Comparison of ENCODE assay signal across 15 cellular contexts in the genomic region with DNA sequence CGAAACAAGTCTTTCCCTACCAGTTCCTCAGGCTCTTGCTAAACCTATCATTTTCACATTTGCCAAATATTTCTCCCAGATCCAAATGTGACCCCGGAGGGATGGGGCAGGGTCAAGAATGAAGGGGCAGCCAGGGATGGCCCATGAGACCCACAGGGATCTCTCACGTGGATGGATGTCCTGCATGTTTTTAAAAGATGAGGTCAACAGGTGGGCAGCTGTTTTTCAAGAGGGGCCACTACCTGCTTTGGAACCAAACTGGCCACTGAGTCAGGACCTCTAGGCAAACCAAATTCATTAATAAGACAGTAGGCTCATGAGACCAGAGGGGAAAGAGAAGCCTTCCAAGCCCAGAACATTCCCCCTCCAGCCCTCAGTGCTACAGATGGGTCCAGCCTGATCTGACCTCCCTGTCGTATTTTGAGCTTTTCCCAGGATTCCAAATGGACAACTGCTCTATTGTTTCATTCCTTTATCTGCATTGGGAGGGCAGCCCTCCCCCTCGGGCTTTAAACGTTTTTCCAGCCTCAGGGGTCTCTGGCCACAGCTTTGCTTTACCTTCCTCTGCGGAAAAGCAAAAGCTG.
DNase-seq lines count a peak whose midpoint lies in the region; ATAC-seq, FAIRE-seq and TF ChIP-seq lines count a peak whose summit lies in the region.
"Had no signal": no experiment of that assay in that cellular context is flagged by ENCODE, and none has a peak within 500 bp of the region (broad histone marks: within the 10 kb centered on the region; RNA-seq: fewer than 3 reads in every experiment).

No MANE protein-coding gene starts in this region.

- DNase-seq in Right ventricle myocardium superior (no peak), pancreas (no peak), transverse colon (no peak), DMS 273 treated with DMSO at 0.1 percent for 48 hours (lab: John Stamatoyannopoulos, UW) (no peak), GM12892 (ENCODE audit: insufficient read length) (no peak)
- no peak for DNase-seq in T-helper 2 cell treated with Interferon-gamma antibody and Interleukin-4, amounts not matched to agents 5 μg/mL and 100 μg/mL, for 36 hours (ENCODE audit: low spot score)
- DNase-seq: DMS79; NCI-H187 treated with DMSO at 0.1 percent for 48 hours; stimulated activated CD4-positive, alpha-beta T cell treated with anti-CD3 and anti-CD28 coated beads, Interleukin-2, amount 100 ng/mL, for 24 hours; stimulated activated naive CD8-positive, alpha-beta T cell treated with anti-CD3 and anti-CD28 coated beads, Interleukin-15, amount 100 ng/mL, for 72 hours had no signal

- H3K27me3 ChIP-seq in pancreas: no peaks in the 10 kb centered on the region
- no peaks in the 10 kb centered on the region for H3K27me3 ChIP-seq in transverse colon
- H3K27me3 ChIP-seq: cardiac muscle cell had no signal

- H3K9me3 Mint-ChIP-seq in T-helper 2 cell treated with Interferon-gamma antibody and Interleukin-4, amounts not matched to agents 5 μg/mL and 100 μg/mL, for 36 hours: peaks cover 3% of the 10 kb centered on the region

- TF ChIP-seq POLR2A in transverse colon (IDR thresholded peaks at IDR 0.05) (no peak), GM12892 (IDR thresholded peaks at IDR 0.05; ENCODE audit: low read depth, low read length) (no peak)

- no peak for TF ChIP-seq EP300 in transverse colon (IDR thresholded peaks at IDR 0.05; ENCODE audit: low read depth)

- intact Hi-C loops in Right ventricle myocardium superior (cut with DNase I) (no loop called here), pancreas (cut with DNase I) (no loop called here), transverse colon (cut with DNase I; ENCODE audit: low total_unique reads) (no loop called here)

- no peaks in the 10 kb centered on the region for H3K36me3 Mint-ChIP-seq in T-helper 2 cell treated with Interferon-gamma antibody and Interleukin-4, amounts not matched to agents 5 μg/mL and 100 μg/mL, for 36 hours (ENCODE audit: low read depth)

- H3K4me1 ChIP-seq in pancreas (peaks cover 4 to 16% (median 4%) of the 10 kb centered on the region in 3 donors), transverse colon (peaks cover 20 to 52% (median 34%) of the 10 kb centered on the region in 4 donors)

- WGBS in pancreas, 2 donors: 55 to 56% methylated on average over 7 of the region's 7 CpGs
- WGBS in transverse colon (ENCODE audit: low coverage in 1 of 2), 2 donors: 16 to 35% methylated on average over 4 to 7 of the region's 7 CpGs

- H3K27ac ChIP-seq in angular gyrus (ENCODE audit: low read depth, low read length) (peak overlapping the region; percentile 66), pancreas (peak overlapping the region; percentile 11 to 71 (median 49)), transverse colon (peak overlapping the region; percentile 80 to 87 (median 84))
- H3K27ac ChIP-seq: cardiac muscle cell had no signal

- peak; percentile 3 for ATAC-seq in Right ventricle myocardium superior (ENCODE audit: poor library complexity)
- ATAC-seq in pancreas: peak in 1 of 4 donors; percentile 23
- ATAC-seq in GM18907 (IDR thresholded peaks at IDR 0.05; ENCODE audit: unreplicated experiment): no peak
- ATAC-seq: stimulated activated naive CD8-positive, alpha-beta T cell treated with anti-CD3 and anti-CD28 coated beads, Interleukin-15, amount 100 ng/mL, for 72 hours had no signal

- no peak overlapping the region for H3K27ac Mint-ChIP-seq in T-helper 2 cell treated with Interferon-gamma antibody and Interleukin-4, amounts not matched to agents 5 μg/mL and 100 μg/mL, for 36 hours

- no peak overlapping the region for H3K4me3 ChIP-seq in pancreas
- peak overlapping the region in 1 of 4 donors; percentile 7 for H3K4me3 ChIP-seq in transverse colon
- H3K4me3 ChIP-seq: cardiac muscle cell, mucosa of descending colon had no signal

- no peaks in the 10 kb centered on the region for H3K27me3 Mint-ChIP-seq in T-helper 2 cell treated with Interferon-gamma antibody and Interleukin-4, amounts not matched to agents 5 μg/mL and 100 μg/mL, for 36 hours (ENCODE audit: low read depth)
- H3K27me3 Mint-ChIP-seq: stimulated activated naive CD8-positive, alpha-beta T cell treated with anti-CD3 and anti-CD28 coated beads, Interleukin-15, amount 100 ng/mL, for 72 hours had no signal

- FAIRE-seq in pancreas (lab: Jason Lieb, UNC) (no peak), GM12892 (lab: Jason Lieb, UNC) (no peak)
- FAIRE-seq: TTC549 had no signal

- in situ Hi-C loops in transverse colon (cut with MboI; ENCODE audit: low pct_ligation_motif_present in 1 of 4, low pct_unique_long_range_greater_than_20kb in 1 of 4, low sequenced_read_pairs in 3 of 4): loop anchor here in 1 of 4 donors (25.0 kb wide), 1 partner anchor 250 kb away; a partner anchor contains a TSS

- TF ChIP-seq CTCF in pancreas (IDR thresholded peaks at IDR 0.05): no peak
- no peak for TF ChIP-seq CTCF in transverse colon (IDR thresholded peaks at IDR 0.05)

- H3K9me3 ChIP-seq in pancreas (no peaks in the 10 kb centered on the region), transverse colon (no peaks in the 10 kb centered on the region)
- H3K9me3 ChIP-seq: mucosa of descending colon had no signal

- H3K4me1 Mint-ChIP-seq in T-helper 2 cell treated with Interferon-gamma antibody and Interleukin-4, amounts not matched to agents 5 μg/mL and 100 μg/mL, for 36 hours (ENCODE audit: low read depth): peaks cover 19% of the 10 kb centered on the region

- no peaks in the 10 kb centered on the region for H3K36me3 ChIP-seq in pancreas
- H3K36me3 ChIP-seq in transverse colon: no peaks in the 10 kb centered on the region
- H3K36me3 ChIP-seq: cardiac muscle cell had no signal

- H3K4me3 Mint-ChIP-seq in T-helper 2 cell treated with Interferon-gamma antibody and Interleukin-4, amounts not matched to agents 5 μg/mL and 100 μg/mL, for 36 hours: no peak overlapping the region
